In the genomic region with DNA sequence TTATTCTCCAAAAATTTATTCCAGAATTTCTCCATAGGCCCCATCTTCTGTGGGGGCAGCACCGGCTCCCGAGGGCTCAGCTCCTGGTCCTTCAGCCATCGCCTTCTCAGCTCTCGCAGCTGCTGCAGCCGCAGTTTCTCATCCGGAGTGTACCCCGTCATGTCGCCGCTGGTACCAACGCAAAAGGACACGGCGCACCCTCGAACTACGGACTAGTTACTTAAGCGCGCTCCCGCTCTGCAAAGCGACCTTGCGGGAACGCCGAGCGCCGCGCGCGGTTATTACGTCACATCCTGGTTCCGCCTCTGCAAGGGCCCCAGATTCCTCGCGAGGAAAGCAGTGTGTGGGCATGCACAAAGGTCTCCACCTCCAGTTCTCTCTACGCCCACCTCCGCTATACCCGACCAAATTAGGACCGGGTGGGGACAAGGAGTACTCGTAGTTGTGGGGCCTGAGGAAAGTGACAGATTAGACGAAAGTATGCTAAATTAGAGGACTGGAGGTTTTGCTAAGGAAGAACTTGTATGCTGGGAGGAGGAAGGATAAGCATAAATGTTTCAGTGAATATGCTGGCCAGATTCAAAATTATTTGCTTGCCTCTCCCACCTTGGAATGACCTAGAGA, we compare ENCODE assay signal across 8 cellular contexts. TPM values are rescaled to one million over a fixed set of nuclear protein-coding genes. Genes with fewer than 3 reads are reported as not detected.
DNase-seq lines count a peak whose midpoint lies in the region; ATAC-seq and TF ChIP-seq lines count a peak whose summit lies in the region.

A gene (minus strand): TSS at position 260 of the 624 bp plus-strand sequence. CDS start 99 bp downstream, at position 161.

- H3K4me3 Mint-ChIP-seq in nephron progenitor cell = peak within 1 kb of the TSS; percentile 100
- H3K4me3 Mint-ChIP-seq in stimulated activated naive CD8-positive, alpha-beta T cell treated with anti-CD3 and anti-CD28 coated beads, Interleukin-15, amount 100 ng/mL, for 72 hours = peak within 1 kb of the TSS; percentile 99 to 100

- no peaks in the 10 kb centered on the region for H3K27me3 ChIP-seq in H7 (ENCODE audit: control insufficient read depth, insufficient read depth, low read length)

- H3K4me3 ChIP-seq in H7 (ENCODE audit: insufficient read depth, low read depth, low read length) (peak within 1 kb of the TSS; percentile 77), fibroblast of pulmonary artery (replicated peaks; ENCODE audit: low read depth, low read length) (peak within 1 kb of the TSS; percentile 84)

- ATAC-seq in stimulated activated naive CD8-positive, alpha-beta T cell treated with anti-CD3 and anti-CD28 coated beads, Interleukin-15, amount 100 ng/mL, for 72 hours = peak; percentile 88

- peak within 1 kb of the TSS; percentile 100 for H3K27ac Mint-ChIP-seq in nephron progenitor cell
- peak within 1 kb of the TSS; percentile 99 for H3K27ac Mint-ChIP-seq in stimulated activated naive CD8-positive, alpha-beta T cell treated with anti-CD3 and anti-CD28 coated beads, Interleukin-15, amount 100 ng/mL, for 72 hours

- no peak for TF ChIP-seq CTCF in fibroblast of pulmonary artery (IDR thresholded peaks at IDR 0.05; ENCODE audit: low read length, missing control alignments)
- no peak for TF ChIP-seq CTCF in nephron progenitor cell (IDR thresholded peaks at IDR 0.05)

- H3K36me3 Mint-ChIP-seq in nephron progenitor cell (ENCODE audit: low read depth) = peaks cover 16% of the 10 kb centered on the region

- H3K27me3 Mint-ChIP-seq in nephron progenitor cell (ENCODE audit: low read depth, poor library complexity) = peaks cover 19% of the 10 kb centered on the region
- no peaks in the 10 kb centered on the region for H3K27me3 Mint-ChIP-seq in stimulated activated naive CD8-positive, alpha-beta T cell treated with anti-CD3 and anti-CD28 coated beads, Interleukin-15, amount 100 ng/mL, for 72 hours

- H3K36me3 ChIP-seq in H7 (replicated peaks; ENCODE audit: control insufficient read depth, insufficient read depth, low read length) = peaks cover 2% of the 10 kb centered on the region; the same call in 1 of the 2 replicates

- peak; percentile 93 for DNase-seq in EL
- peak; percentile 89 for DNase-seq in H7
- peak; percentile 92 for DNase-seq in M059J (ENCODE audit: low read depth)
- DNase-seq in SHP77 (lab: John Stamatoyannopoulos, UW) = peak; percentile 75 to 85
- peak; percentile 91 for DNase-seq in activated effector memory CD4-positive, alpha-beta T cell treated with Interleukin-2 at 50 U/mL for 16 hours
- DNase-seq in fibroblast of pulmonary artery (ENCODE audit: low read depth) = peak; percentile 95
- DNase-seq in nephron progenitor cell = peak; percentile 93
- DNase-seq in stimulated activated naive CD8-positive, alpha-beta T cell treated with anti-CD3 and anti-CD28 coated beads, Interleukin-15, amount 100 ng/mL, for 72 hours = peak; percentile 92 to 95

- peaks cover 19% of the 10 kb centered on the region for H3K4me1 Mint-ChIP-seq in nephron progenitor cell
- peaks cover 12% of the 10 kb centered on the region for H3K4me1 Mint-ChIP-seq in stimulated activated naive CD8-positive, alpha-beta T cell treated with anti-CD3 and anti-CD28 coated beads, Interleukin-15, amount 100 ng/mL, for 72 hours

- no peaks in the 10 kb centered on the region for H3K9me3 Mint-ChIP-seq in nephron progenitor cell
- H3K9me3 Mint-ChIP-seq in stimulated activated naive CD8-positive, alpha-beta T cell treated with anti-CD3 and anti-CD28 coated beads, Interleukin-15, amount 100 ng/mL, for 72 hours = no peaks in the 10 kb centered on the region

RNA-seq across cellular contexts. Expression of the gene that starts here (rescaled TPM):
- 48.4 and 77.1 TPM in 2 replicates for total RNA-seq in H7 (2014; rRNA removed; shearing (Covaris generic))
- total RNA-seq in M059J (2014; rRNA removed; shearing (Covaris generic)) = 161 and 179 TPM in 2 replicates

Comparison
In these comparisons a context has a peak if more than half of its experiments do, and no peak if none do; other contexts are left out.
1. Peak in every context shown above with its lines: DNase-seq, ATAC-seq and H3K4me3 ChIP-seq.